ENCODE assay signal across 8 cellular contexts in genomic region chr1:209627349-209628196, GRCh38. TPM values are rescaled to one million over a fixed set of nuclear protein-coding genes. Genes with fewer than 3 reads are reported as not detected.
A peak's percentile ranks its signal among the peaks of the same experiment; 100 is the strongest.
DNase-seq lines count a peak whose midpoint lies in the region; ATAC-seq and TF ChIP-seq lines count a peak whose summit lies in the region.

No MANE protein-coding gene starts in this region.

- ATAC-seq in GM19463 (IDR thresholded peaks at IDR 0.05; ENCODE audit: unreplicated experiment): peak; percentile 91

- H3K9me3 Mint-ChIP-seq in CD8-positive, alpha-beta memory T cell: no peaks in the 10 kb centered on the region

- no peaks in the 10 kb centered on the region for H3K36me3 ChIP-seq in CD8-positive, alpha-beta memory T cell (ENCODE audit: insufficient read depth, low read length)

- no peaks in the 10 kb centered on the region for H3K36me3 Mint-ChIP-seq in CD8-positive, alpha-beta memory T cell

- no peak overlapping the region for H3K4me3 Mint-ChIP-seq in CD8-positive, alpha-beta memory T cell

- peak; percentile 92 for TF ChIP-seq CTCF in epithelial cell of esophagus (IDR thresholded peaks at IDR 0.05; ENCODE audit: insufficient read depth, low read depth, low read length, missing control alignments)

- H3K27ac ChIP-seq in CD8-positive, alpha-beta memory T cell (ENCODE audit: low read depth, low read length): no peak overlapping the region

- CTCF ChIA-PET in CD8-positive, alpha-beta memory T cell (lab: Charles Lee): interaction anchor here (0.6 to 1.2 kb wide), 10 partner anchors 12 to 62 kb away, joined by 3 to 7 read pairs (median 4); partner anchors contain the start of gene LAMB3

- POLR2A ChIA-PET in CD8-positive, alpha-beta memory T cell (lab: Charles Lee): no interaction called here

- no peaks in the 10 kb centered on the region for H3K27me3 ChIP-seq in CD8-positive, alpha-beta memory T cell (ENCODE audit: insufficient read depth, low read length, poor library complexity, severe bottlenecking)

- H3K4me1 Mint-ChIP-seq in CD8-positive, alpha-beta memory T cell: peaks cover 0 to 3% (median 3%) of the 10 kb centered on the region in 3 donors

- no peak overlapping the region for H3K27ac Mint-ChIP-seq in CD8-positive, alpha-beta memory T cell

- peak; percentile 49 to 76 (median 60) for DNase-seq in CD8-positive, alpha-beta memory T cell
- DNase-seq in HK-2 (ENCODE audit: unreplicated experiment) (peak; percentile 92), NOMO-1 treated with dmso at 0.1 percent for 144 hours (lab: John Stamatoyannopoulos, UW; ENCODE audit: unreplicated experiment) (peak; percentile 27), epithelial cell of esophagus (ENCODE audit: low read depth) (peak; percentile 63), myocyte (ENCODE audit: low read depth) (peak; percentile 90)
- peak; percentile 83 for DNase-seq in activated CD8-positive, alpha-beta memory T cell treated with anti-CD3 and anti-CD28 coated beads, Interleukin-2, amount 50 U/mL, for 4 hours
- peak; percentile 79 for DNase-seq in stimulated activated CD8-positive, alpha-beta memory T cell treated with anti-CD3 and anti-CD28 coated beads, Interleukin-7, amount 100 ng/mL, for 24 hours (ENCODE audit: low read depth)

- H3K4me3 ChIP-seq in CD8-positive, alpha-beta memory T cell (ENCODE audit: low read length): no peak overlapping the region
- no peak overlapping the region for H3K4me3 ChIP-seq in epithelial cell of esophagus (ENCODE audit: low read length)

- no peaks in the 10 kb centered on the region for H3K9me3 ChIP-seq in CD8-positive, alpha-beta memory T cell (ENCODE audit: low read length)

- peaks cover 7% of the 10 kb centered on the region for H3K4me1 ChIP-seq in CD8-positive, alpha-beta memory T cell (ENCODE audit: insufficient read depth, low read length)

- peaks cover 0 to 3% of the 10 kb centered on the region in 2 donors for H3K27me3 Mint-ChIP-seq in CD8-positive, alpha-beta memory T cell

RNA-seq across cellular contexts. Expression of gene LAMB3, which starts 24.7 kb away (rescaled TPM):
- 1 to 10 TPM in 1 of 2 experiments, under 1 TPM in 1; 0.92 to 1.3 TPM for total RNA-seq in CD8-positive, alpha-beta memory T cell
- 0.28 TPM for polyA plus RNA-seq in CD8-positive, alpha-beta memory T cell
- 8.5 and 18.2 TPM in 2 replicates for total RNA-seq in myocyte
- polyA plus RNA-seq in myocyte (2012): 4.4 TPM

RNA-seq across cellular contexts. Expression of gene CAMK1G, which starts 44.1 kb away (rescaled TPM):
- not detected for total RNA-seq in CD8-positive, alpha-beta memory T cell
- polyA plus RNA-seq in CD8-positive, alpha-beta memory T cell: not detected
- not detected in 2 replicates for total RNA-seq in myocyte
- not detected for polyA plus RNA-seq in myocyte (2012)

RNA-seq across cellular contexts. Expression of gene G0S2, which starts 47.6 kb away (rescaled TPM):
- 1 to 10 TPM; 3.8 to 4.5 TPM for total RNA-seq in CD8-positive, alpha-beta memory T cell
- not detected for polyA plus RNA-seq in CD8-positive, alpha-beta memory T cell
- total RNA-seq in myocyte: 0.37 and 0.57 TPM in 2 replicates
- 0.48 TPM for polyA plus RNA-seq in myocyte (2012)

Comparison
In these comparisons a context has a peak if more than half of its experiments do, and no peak if none do; other contexts are left out.
1. DNase-seq: peak in every context shown above with its lines; median percentile 92 in HK-2; 90 in myocyte; 83 in activated CD8-positive, alpha-beta memory T cell treated with anti-CD3 and anti-CD28 coated beads, Interleukin-2, amount 50 U/mL, for 4 hours; 79 in stimulated activated CD8-positive, alpha-beta memory T cell treated with anti-CD3 and anti-CD28 coated beads, Interleukin-7, amount 100 ng/mL, for 24 hours; 63 in epithelial cell of esophagus; 60 in CD8-positive, alpha-beta memory T cell; 27 in NOMO-1 treated with dmso at 0.1 percent for 144 hours.